Comparison of ENCODE assay signal across 8 cellular contexts in the genomic region with DNA sequence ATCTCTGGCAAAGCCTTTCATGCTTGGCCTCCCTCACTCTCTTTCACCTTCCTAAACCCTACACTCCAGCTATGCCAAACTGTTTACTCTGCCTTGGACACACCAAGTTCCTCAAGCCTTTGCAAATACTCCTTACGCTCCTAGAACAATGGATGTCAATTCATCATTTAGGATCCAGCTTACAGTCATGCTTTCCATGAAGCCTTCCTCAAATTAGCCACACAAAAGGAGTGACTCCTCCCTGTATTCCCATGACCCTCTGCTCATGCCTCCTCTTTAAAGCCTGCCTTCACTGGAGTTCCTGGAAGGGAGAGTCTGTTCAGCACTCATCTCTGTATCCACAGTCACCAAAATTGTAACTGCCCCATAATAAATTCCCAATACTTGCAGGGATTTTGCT. TPM values are rescaled to one million over a fixed set of nuclear protein-coding genes. Genes with fewer than 3 reads are reported as not detected.
A peak's percentile ranks its signal among the peaks of the same experiment; 100 is the strongest.
DNase-seq lines count a peak whose midpoint lies in the region; ATAC-seq and TF ChIP-seq lines count a peak whose summit lies in the region.

No MANE protein-coding gene starts in this region.

- peak overlapping the region; percentile 75 for H3K4me3 ChIP-seq in naive thymus-derived CD4-positive, alpha-beta T cell (ENCODE audit: low read length)

- no peak for ATAC-seq in naive thymus-derived CD4-positive, alpha-beta T cell
- no peak for ATAC-seq in HG03354 (IDR thresholded peaks at IDR 0.05; ENCODE audit: poor library complexity, severe bottlenecking, unreplicated experiment)

- no peaks in the 10 kb centered on the region for H3K9me3 Mint-ChIP-seq in Calu3 (ENCODE audit: low read depth, unreplicated experiment)
- H3K9me3 Mint-ChIP-seq in naive thymus-derived CD4-positive, alpha-beta T cell, result peaks cover 0 to 3% (median 0%) of the 10 kb centered on the region in 11 donors

- no peaks in the 10 kb centered on the region for H3K36me3 ChIP-seq in naive thymus-derived CD4-positive, alpha-beta T cell (ENCODE audit: control insufficient read depth in 2 of 3, insufficient read depth in 3 of 3, low read length in 3 of 3)

- no peak overlapping the region for H3K27ac Mint-ChIP-seq in Calu3 (ENCODE audit: unreplicated experiment)
- H3K27ac Mint-ChIP-seq in naive thymus-derived CD4-positive, alpha-beta T cell, result peak overlapping the region in 3 of 9 donors; percentile 12 to 85 (median 33)

- peak overlapping the region; percentile 70 for H3K4me3 Mint-ChIP-seq in Calu3 (ENCODE audit: low read depth, unreplicated experiment)
- H3K4me3 Mint-ChIP-seq in naive thymus-derived CD4-positive, alpha-beta T cell, result peak overlapping the region; percentile 21 to 89 (median 82)

- peaks cover 54% of the 10 kb centered on the region for H3K27me3 Mint-ChIP-seq in Calu3 (ENCODE audit: unreplicated experiment)
- H3K27me3 Mint-ChIP-seq in naive thymus-derived CD4-positive, alpha-beta T cell, result peaks cover 0 to 27% (median 0%) of the 10 kb centered on the region in 5 donors

- CTCF ChIA-PET in Calu3 (lab: Charles Lee), result interaction anchor here (0.7 to 1.2 kb wide), 3 partner anchors 91 to 197 kb away, joined by 3 to 4 read pairs (median 3); no protein-coding TSS in a partner anchor
- CTCF ChIA-PET in naive thymus-derived CD4-positive, alpha-beta T cell (lab: Charles Lee), result no interaction called here

- DNase-seq in Calu3 (no peak), LHCN-M2 (ENCODE audit: low read depth) (peak; percentile 18), GF-D8 (lab: John Stamatoyannopoulos, UW) (no peak), SIG-M5 (lab: John Stamatoyannopoulos, UW) (no peak), NCI-H187 treated with DMSO at 0.1 percent for 48 hours (lab: John Stamatoyannopoulos, UW) (no peak)
- DNase-seq in naive thymus-derived CD4-positive, alpha-beta T cell, result no peak

- POLR2A ChIA-PET in naive thymus-derived CD4-positive, alpha-beta T cell (lab: Charles Lee), result no interaction called here

- H3K36me3 Mint-ChIP-seq in Calu3 (ENCODE audit: insufficient read depth, unreplicated experiment), result peaks cover 5% of the 10 kb centered on the region
- no peaks in the 10 kb centered on the region for H3K36me3 Mint-ChIP-seq in naive thymus-derived CD4-positive, alpha-beta T cell

- H3K27me3 ChIP-seq in naive thymus-derived CD4-positive, alpha-beta T cell (ENCODE audit: control insufficient read depth in 2 of 2, insufficient read depth in 2 of 2, low read length in 2 of 2), result no peaks in the 10 kb centered on the region

- peaks cover 8% of the 10 kb centered on the region for H3K4me1 Mint-ChIP-seq in Calu3 (ENCODE audit: low read depth, unreplicated experiment)
- peaks cover 8 to 33% (median 25%) of the 10 kb centered on the region in 7 donors for H3K4me1 Mint-ChIP-seq in naive thymus-derived CD4-positive, alpha-beta T cell

- BruUV-seq in Calu3 (replicated peaks; lab: Mats Ljungman, UMichigan), result no TSS peak

- intact Hi-C loops in Calu3 (cut with micrococcal nuclease; ENCODE audit: unreplicated experiment), result loop anchor here (5.0 to 10.0 kb wide), 2 partner anchors 204 to 292 kb away; no protein-coding TSS in a partner anchor
- intact Hi-C loops in naive thymus-derived CD4-positive, alpha-beta T cell (cut with micrococcal nuclease), result loop anchor here (2.0 to 5.0 kb wide), 2 partner anchors 89 to 100 kb away; no protein-coding TSS in a partner anchor

- H3K9me3 ChIP-seq in naive thymus-derived CD4-positive, alpha-beta T cell (ENCODE audit: control insufficient read depth in 2 of 3, low read length in 3 of 3), result no peaks in the 10 kb centered on the region

- H3K27ac ChIP-seq in angular gyrus (ENCODE audit: low read depth, low read length), result peak overlapping the region; percentile 75
- H3K27ac ChIP-seq in naive thymus-derived CD4-positive, alpha-beta T cell (ENCODE audit: low read depth, low read length), result no peak overlapping the region

- peaks cover 4 to 14% of the 10 kb centered on the region in 2 donors for H3K4me1 ChIP-seq in naive thymus-derived CD4-positive, alpha-beta T cell (ENCODE audit: control insufficient read depth in 2 of 2, insufficient read depth in 2 of 2, low read length in 2 of 2)

- TF ChIP-seq CTCF in Calu3 (IDR thresholded peaks at IDR 0.05; ENCODE audit: unreplicated experiment), result no peak

RNA-seq across cellular contexts. Expression of a gene that starts 0.7 kb away (rescaled TPM):
- 1.7 and 2.2 TPM in 2 replicates for total RNA-seq in Calu3 (2022)
- total RNA-seq in LHCN-M2 (2014; rRNA removed), result 9.1 and 10.9 TPM in 2 replicates
- 7.2 TPM for polyA plus RNA-seq in LHCN-M2 (2012)
- 1 to 10 TPM; 1.6 to 4.5 (median 3.5) TPM for total RNA-seq in naive thymus-derived CD4-positive, alpha-beta T cell
- polyA plus RNA-seq in naive thymus-derived CD4-positive, alpha-beta T cell, result 1 to 10 TPM; 3.8 to 4.6 TPM

RNA-seq across cellular contexts. Expression of a gene that starts 15.9 kb away (rescaled TPM):
- total RNA-seq in Calu3 (2022), result 0.35 and 0.42 TPM in 2 replicates
- total RNA-seq in LHCN-M2 (2014; rRNA removed), result under 0.01 and 0.06 TPM in 2 replicates
- 0.01 TPM for polyA plus RNA-seq in LHCN-M2 (2012)
- total RNA-seq in naive thymus-derived CD4-positive, alpha-beta T cell, result under 1 TPM; 0.24 to 0.92 (median 0.62) TPM
- polyA plus RNA-seq in naive thymus-derived CD4-positive, alpha-beta T cell, result under 1 TPM; 0.16 to 0.30 TPM
